Comparison of ENCODE assay signal across 8 cellular contexts in genomic region chr15:40927497-40928346, GRCh38. TPM values are rescaled to one million over a fixed set of nuclear protein-coding genes. Genes with fewer than 3 reads are reported as not detected.
A peak's percentile ranks its signal among the peaks of the same experiment; 100 is the strongest.
DNase-seq lines count a peak whose midpoint lies in the region; ATAC-seq and TF ChIP-seq lines count a peak whose summit lies in the region.

No MANE protein-coding gene starts in this region.

- H3K9me3 ChIP-seq in A673 (ENCODE audit: low read depth, low read length, poor library complexity, severe bottlenecking) (no peaks in the 10 kb centered on the region), HCT116 (ENCODE audit: control insufficient read depth in 1 of 2, insufficient read depth in 1 of 2, low read depth in 1 of 2, low read length in 2 of 2) (no peaks in the 10 kb centered on the region), left lung (no peaks in the 10 kb centered on the region)

- TF ChIP-seq POLR2A in HCT116 (IDR thresholded peaks at IDR 0.05; ENCODE audit: borderline replicate concordance, extremely low read depth, insufficient read depth, insufficient read length) = no peak

- H3K4me3 Mint-ChIP-seq in activated T-helper 1 cell treated with anti-CD3 and anti-CD28 coated beads, Interleukin-12 subunit alpha, Interleukin-12 subunit beta, Interleukin-2, Interleukin-4 antibody, amounts not matched to agents 30 ng/mL and 10 ng/mL and 1 ng/mL, durations not matched to agents 14 hours and 24 hours and 36 hours = peak overlapping the region; percentile 58

- RAD21 ChIA-PET in HCT116 (lab: Charles Lee; ENCODE audit: low non-redundant PET in 1 of 2, low total read pairs in 2 of 2, uncharacterized antibody in 2 of 2, unreplicated experiment in 2 of 2) = interaction anchor here in 1 of 2 experiments (1.2 kb wide), 1 partner anchor 22 kb away, joined by 3 read pairs; no protein-coding TSS in a partner anchor

- peak overlapping the region; percentile 21; the same call in 1 of the 2 replicates for H3K9ac ChIP-seq in HCT116 (ENCODE audit: low read length)

- no peak for ATAC-seq in HCT116
- ATAC-seq in left lung = no peak
- no peak for ATAC-seq in HG03520 (IDR thresholded peaks at IDR 0.05; ENCODE audit: unreplicated experiment)

- TF ChIP-seq CTCF in A673 (conservative IDR thresholded peaks at IDR 0.05; ENCODE audit: low read depth, low read length) (no peak), HCT116 (IDR thresholded peaks at IDR 0.05 in 2 of 3, conservative IDR thresholded peaks at IDR 0.05 in 1 of 3; ENCODE audit: borderline replicate concordance in 1 of 3, insufficient read depth in 1 of 3, low read depth in 2 of 3, low read length in 2 of 3) (no peak), left lung (IDR thresholded peaks at IDR 0.05) (no peak)

- peak overlapping the region; percentile 23 for H2AFZ ChIP-seq in HCT116 (ENCODE audit: low read depth, low read length, poor library complexity, severe bottlenecking)

- H3K27ac Mint-ChIP-seq in activated T-helper 1 cell treated with anti-CD3 and anti-CD28 coated beads, Interleukin-12 subunit alpha, Interleukin-12 subunit beta, Interleukin-2, Interleukin-4 antibody, amounts not matched to agents 30 ng/mL and 10 ng/mL and 1 ng/mL, durations not matched to agents 14 hours and 24 hours and 36 hours = no peak overlapping the region

- H3K27ac ChIP-seq in A673 (ENCODE audit: low read depth, low read length, poor library complexity, severe bottlenecking) (no peak overlapping the region), HCT116 (ENCODE audit: low read depth, low read length) (no peak overlapping the region), left lung (no peak overlapping the region)

- CTCF ChIA-PET in A673 (lab: Charles Lee) (interaction anchor here (0.7 kb wide), 2 partner anchors 30 to 45 kb away, joined by 6 to 9 read pairs; no protein-coding TSS in a partner anchor), HCT116 (lab: Charles Lee) (interaction anchor here (1.3 to 4.8 kb wide), 4 partner anchors 14 to 33 kb away, joined by 3 to 69 read pairs (median 20); no protein-coding TSS in a partner anchor)

- H3K9me3 Mint-ChIP-seq in activated T-helper 1 cell treated with anti-CD3 and anti-CD28 coated beads, Interleukin-12 subunit alpha, Interleukin-12 subunit beta, Interleukin-2, Interleukin-4 antibody, amounts not matched to agents 30 ng/mL and 10 ng/mL and 1 ng/mL, durations not matched to agents 14 hours and 24 hours and 36 hours = no peaks in the 10 kb centered on the region

- no peaks in the 10 kb centered on the region for H3K36me3 ChIP-seq in A673 (ENCODE audit: insufficient read depth, low read length, poor library complexity, severe bottlenecking)
- H3K36me3 ChIP-seq in HCT116 (ENCODE audit: control insufficient read depth in 1 of 2, insufficient read depth in 2 of 2, low read length in 2 of 2) = no peaks in the 10 kb centered on the region
- H3K36me3 ChIP-seq in left lung = no peaks in the 10 kb centered on the region

- POLR2A ChIA-PET in A673 (lab: Charles Lee; ENCODE audit: low non-redundant PET) (interaction anchor here (0.5 to 1.1 kb wide), 4 partner anchors 11 to 261 kb away, joined by 3 to 5 read pairs (median 4); no protein-coding TSS in a partner anchor), HCT116 (lab: Charles Lee) (interaction anchor here (0.6 to 4.4 kb wide), 7 partner anchors 8 to 893 kb away, joined by 3 to 48 read pairs (median 14); partner anchors contain the start of gene CHAC1)

- H3K4me1 Mint-ChIP-seq in activated T-helper 1 cell treated with anti-CD3 and anti-CD28 coated beads, Interleukin-12 subunit alpha, Interleukin-12 subunit beta, Interleukin-2, Interleukin-4 antibody, amounts not matched to agents 30 ng/mL and 10 ng/mL and 1 ng/mL, durations not matched to agents 14 hours and 24 hours and 36 hours (ENCODE audit: low read depth) = peaks cover 45% of the 10 kb centered on the region

- peak overlapping the region; percentile 38 for H3K4me3 ChIP-seq in A673 (ENCODE audit: low read depth, low read length, poor library complexity, severe bottlenecking)
- H3K4me3 ChIP-seq in HCT116 (replicated peaks in 1 of 2; ENCODE audit: low read depth in 1 of 2, low read length in 2 of 2) = peak overlapping the region; percentile 52 to 65
- peak overlapping the region; percentile 48 to 55 for H3K4me3 ChIP-seq in left lung

- H3K4me1 ChIP-seq in A673 (ENCODE audit: insufficient read depth, low read length, poor library complexity, severe bottlenecking) (peaks cover 52% of the 10 kb centered on the region), HCT116 (ENCODE audit: control insufficient read depth in 1 of 2, insufficient read depth in 2 of 2, low read length in 2 of 2) (peaks cover 19 to 41% of the 10 kb centered on the region in 2 experiments), left lung (peaks cover 36 to 72% of the 10 kb centered on the region in 2 donors)

- TF ChIP-seq RAD21 in HCT116 (IDR thresholded peaks at IDR 0.05; ENCODE audit: low read depth) = no peak

- no peaks in the 10 kb centered on the region for H4K20me1 ChIP-seq in HCT116 (ENCODE audit: insufficient read depth)

- no peaks in the 10 kb centered on the region for H3K79me2 ChIP-seq in HCT116 (ENCODE audit: insufficient read depth, low read length)

- no peaks in the 10 kb centered on the region for H3K9me2 ChIP-seq in HCT116 (ENCODE audit: insufficient read depth)

- no peak for DNase-seq in A673 (ENCODE audit: low spot score)
- no peak for DNase-seq in HCT116 (ENCODE audit: low read depth, low spot score)
- no peak for DNase-seq in activated T-helper 1 cell treated with anti-CD3 and anti-CD28 coated beads, Interleukin-12 subunit alpha, Interleukin-12 subunit beta, Interleukin-2, Interleukin-4 antibody, amounts not matched to agents 30 ng/mL and 10 ng/mL and 1 ng/mL, durations not matched to agents 14 hours and 24 hours and 36 hours (ENCODE audit: low spot score)
- peak in 1 of 2 donors; percentile 78 for DNase-seq in left lung
- DNase-seq in AG20443 (ENCODE audit: low spot score) = no peak
- DNase-seq in Kasumi-1 (lab: John Stamatoyannopoulos, UW) = no peak
- DNase-seq in stimulated activated CD4-positive, alpha-beta T cell treated with anti-CD3 and anti-CD28 coated beads, Interleukin-4, amount 100 ng/mL, for 4 hours = no peak

- H3K27me3 ChIP-seq in A673 (replicated peaks; ENCODE audit: insufficient read depth, low read depth, low read length, poor library complexity) = peaks cover 66% of the 10 kb centered on the region
- peaks cover 15% of the 10 kb centered on the region; the same call in 1 of the 2 replicates for H3K27me3 ChIP-seq in HCT116 (ENCODE audit: insufficient read depth, low read length)
- peaks cover 46 to 85% of the 10 kb centered on the region in 2 donors for H3K27me3 ChIP-seq in left lung

- peak overlapping the region; percentile 100 for H3K4me2 ChIP-seq in HCT116 (ENCODE audit: low read length)

- BruUV-seq in A673 (replicated peaks; lab: Mats Ljungman, UMichigan) (no TSS peak), HCT116 (replicated peaks; lab: Mats Ljungman, UMichigan) (no TSS peak)

- no peaks in the 10 kb centered on the region for H3K36me3 Mint-ChIP-seq in activated T-helper 1 cell treated with anti-CD3 and anti-CD28 coated beads, Interleukin-12 subunit alpha, Interleukin-12 subunit beta, Interleukin-2, Interleukin-4 antibody, amounts not matched to agents 30 ng/mL and 10 ng/mL and 1 ng/mL, durations not matched to agents 14 hours and 24 hours and 36 hours (ENCODE audit: low read depth)

- peaks cover 64% of the 10 kb centered on the region for H3K27me3 Mint-ChIP-seq in activated T-helper 1 cell treated with anti-CD3 and anti-CD28 coated beads, Interleukin-12 subunit alpha, Interleukin-12 subunit beta, Interleukin-2, Interleukin-4 antibody, amounts not matched to agents 30 ng/mL and 10 ng/mL and 1 ng/mL, durations not matched to agents 14 hours and 24 hours and 36 hours (ENCODE audit: insufficient read depth)

- intact Hi-C loops in A673 (cut with micrococcal nuclease; ENCODE audit: unreplicated experiment) (no loop called here), HCT116 (cut with micrococcal nuclease) (no loop called here), left lung (cut with DNase I) (no loop called here)
- intact Hi-C loops in activated T-helper 1 cell treated with anti-CD3 and anti-CD28 coated beads, Interleukin-12 subunit alpha, Interleukin-12 subunit beta, Interleukin-2, Interleukin-4 antibody, amounts not matched to agents 30 ng/mL and 10 ng/mL and 1 ng/mL, durations not matched to agents 14 hours and 24 hours and 36 hours (cut with micrococcal nuclease) = loop anchor here (10.0 kb wide), 1 partner anchor 567 kb away; the partner anchor contains the start of gene ITPKA

TF ChIP-seq in HCT116, 20 proteins besides CTCF, POLR2A, EP300 and RAD21 (continues in another document):
- TF ChIP-seq SIN3A (IDR thresholded peaks at IDR 0.05; ENCODE audit: low read depth) (no peak), ZNF274 (IDR thresholded peaks at IDR 0.05; ENCODE audit: low read depth, low read length) (no peak), ELF1 (IDR thresholded peaks at IDR 0.05; ENCODE audit: borderline replicate concordance, low read depth) (no peak), CEBPB (IDR thresholded peaks at IDR 0.05; ENCODE audit: low read depth) (no peak), JUND (IDR thresholded peaks at IDR 0.05) (no peak)

RNA-seq across cellular contexts. Expression of gene DLL4, which starts 1.4 kb away (rescaled TPM):
- total RNA-seq in A673 (2021) = 0.11 and 0.15 TPM in 2 replicates
- 1.5 TPM for total RNA-seq in HCT116 (2021; ENCODE audit: unreplicated experiment)
- 1.0 and 1.2 TPM in 2 replicates for polyA plus RNA-seq in HCT116 (2012)
- total RNA-seq in activated T-helper 1 cell treated with anti-CD3 and anti-CD28 coated beads, Interleukin-12 subunit alpha, Interleukin-12 subunit beta, Interleukin-2, Interleukin-4 antibody, amounts not matched to agents 30 ng/mL and 10 ng/mL and 1 ng/mL, durations not matched to agents 14 hours and 24 hours and 36 hours = 0.29 and 0.36 TPM in 2 replicates
- 10 to 100 TPM; 10.4 to 18.1 TPM for total RNA-seq in left lung

RNA-seq across cellular contexts. Expression of gene CHAC1, which starts 25.5 kb away (rescaled TPM):
- 11.6 and 26.8 TPM in 2 replicates for total RNA-seq in A673 (2021)
- total RNA-seq in HCT116 (2021; ENCODE audit: unreplicated experiment) = 58.9 TPM
- 70.2 and 93.5 TPM in 2 replicates for polyA plus RNA-seq in HCT116 (2012)
- total RNA-seq in activated T-helper 1 cell treated with anti-CD3 and anti-CD28 coated beads, Interleukin-12 subunit alpha, Interleukin-12 subunit beta, Interleukin-2, Interleukin-4 antibody, amounts not matched to agents 30 ng/mL and 10 ng/mL and 1 ng/mL, durations not matched to agents 14 hours and 24 hours and 36 hours = 11.7 and 12.4 TPM in 2 replicates
- total RNA-seq in left lung = 1 to 10 TPM; 3.5 to 5.8 TPM

RNA-seq across cellular contexts. Expression of gene VPS18, which starts 33.5 kb away (rescaled TPM):
- 21.9 and 23.8 TPM in 2 replicates for total RNA-seq in A673 (2021)
- total RNA-seq in HCT116 (2021; ENCODE audit: unreplicated experiment) = 16.9 TPM
- 9.3 and 10.0 TPM in 2 replicates for polyA plus RNA-seq in HCT116 (2012)
- 15.0 and 16.7 TPM in 2 replicates for total RNA-seq in activated T-helper 1 cell treated with anti-CD3 and anti-CD28 coated beads, Interleukin-12 subunit alpha, Interleukin-12 subunit beta, Interleukin-2, Interleukin-4 antibody, amounts not matched to agents 30 ng/mL and 10 ng/mL and 1 ng/mL, durations not matched to agents 14 hours and 24 hours and 36 hours
- 10 to 100 TPM; 26.3 to 29.0 TPM for total RNA-seq in left lung

RNA-seq across cellular contexts. Expression of gene RHOV, which starts 53.7 kb away (rescaled TPM):
- total RNA-seq in A673 (2021) (1.6 TPM in 2 replicates), HCT116 (2021; ENCODE audit: unreplicated experiment) (6.0 TPM), left lung (1 to 10 TPM in 1 of 2 donors, under 1 TPM in 1; 0.55 to 1.5 TPM)
- 4.2 and 4.5 TPM in 2 replicates for polyA plus RNA-seq in HCT116 (2012)
- total RNA-seq in activated T-helper 1 cell treated with anti-CD3 and anti-CD28 coated beads, Interleukin-12 subunit alpha, Interleukin-12 subunit beta, Interleukin-2, Interleukin-4 antibody, amounts not matched to agents 30 ng/mL and 10 ng/mL and 1 ng/mL, durations not matched to agents 14 hours and 24 hours and 36 hours = 1.3 and 1.6 TPM in 2 replicates
